25 cellular contexts compared by ENCODE assay signal in the genomic region with DNA sequence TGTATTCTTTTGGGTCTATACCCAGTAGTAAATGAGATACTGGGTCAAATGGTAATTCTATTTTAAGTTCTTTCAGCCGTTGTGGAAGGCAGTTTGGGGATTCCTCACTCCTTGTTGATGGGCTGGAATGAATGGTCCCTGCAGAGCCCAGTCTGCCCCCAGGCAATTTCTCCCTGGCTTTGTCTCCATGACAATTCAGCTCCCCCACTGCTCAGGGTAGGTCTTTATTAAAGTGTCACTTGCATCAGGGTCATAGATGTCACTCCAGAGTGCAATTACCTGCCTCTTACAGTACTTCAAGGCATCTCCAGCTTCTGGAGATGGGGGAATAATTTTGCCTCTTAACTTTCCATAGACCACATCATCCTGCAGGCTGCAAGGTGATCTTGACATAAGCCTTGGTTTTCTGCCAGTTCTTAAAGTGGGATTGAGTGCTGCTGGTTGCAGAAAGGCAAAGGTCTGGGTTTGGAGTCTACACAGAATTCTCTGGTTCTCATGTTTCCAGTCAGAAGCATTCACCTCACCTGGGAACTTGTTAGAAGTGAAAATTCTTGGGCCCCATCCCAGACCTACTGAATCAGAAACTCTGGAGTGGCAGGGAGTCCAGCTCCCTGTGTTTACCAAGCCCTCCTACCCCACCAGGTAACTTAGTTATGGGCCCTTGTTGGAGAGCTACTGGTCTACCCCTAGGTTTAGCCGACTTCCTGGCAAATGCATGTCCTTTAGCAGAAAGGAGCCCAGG.
"Had no signal": no experiment of that assay in that cellular context is flagged by ENCODE, and none has a peak within 500 bp of the region (broad histone marks: within the 10 kb centered on the region; RNA-seq: fewer than 3 reads in every experiment).

No MANE protein-coding gene starts in this region.

- H3K36me3 ChIP-seq: adrenal gland, colonic mucosa, esophagus squamous epithelium, lower lobe of right lung, neutrophil, right lobe of liver, uterus had no signal

- H3K27ac Mint-ChIP-seq: activated naive CD4-positive, alpha-beta T cell treated with anti-CD3 and anti-CD28 coated beads for 36 hours; activated naive CD8-positive, alpha-beta T cell treated with anti-CD3 and anti-CD28 coated beads for 36 hours; immature natural killer cell; natural killer cell had no signal

- H3K4me1 Mint-ChIP-seq: activated naive CD8-positive, alpha-beta T cell treated with anti-CD3 and anti-CD28 coated beads for 36 hours; immature natural killer cell; natural killer cell had no signal

- H3K27me3 Mint-ChIP-seq: activated naive CD8-positive, alpha-beta T cell treated with anti-CD3 and anti-CD28 coated beads for 36 hours had no signal

- H3K4me3 ChIP-seq: adrenal gland, body of pancreas, colonic mucosa, esophagus squamous epithelium, lower lobe of right lung, right lobe of liver, testis, uterus had no signal

- ATAC-seq: body of pancreas; lower lobe of right lung; natural killer cell; right lobe of liver; stimulated activated naive CD8-positive, alpha-beta T cell treated with anti-CD3 and anti-CD28 coated beads, Interleukin-15, Interleukin-2, amounts not matched to agents 100 U/mL and 50 U/mL, for 24 hours had no signal

- H3K4me1 ChIP-seq: adrenal gland, body of pancreas, colonic mucosa, esophagus squamous epithelium, lower lobe of right lung, right lobe of liver, testis, uterus had no signal

- H3K9me3 ChIP-seq: adrenal gland, body of pancreas, colonic mucosa, esophagus squamous epithelium, lower lobe of right lung, neutrophil, right lobe of liver, testis, uterus had no signal

- H3K27me3 ChIP-seq: adrenal gland, body of pancreas, colonic mucosa, esophagus squamous epithelium, neutrophil, right lobe of liver, testis, uterus had no signal

- DNase-seq: activated CD4-positive, alpha-beta T cell treated with anti-CD3 and anti-CD28 coated beads for 4 hours; activated CD4-positive, alpha-beta T cell treated with anti-CD3 and anti-CD28 coated beads, Interleukin-2, amount 50 U/mL, for 4 hours; activated CD8-positive, alpha-beta memory T cell treated with anti-CD3 and anti-CD28 coated beads for 24 hours; activated effector memory CD4-positive, alpha-beta T cell treated with Interleukin-2 at 50 U/mL for 16 hours; activated naive CD4-positive, alpha-beta T cell treated with anti-CD3 and anti-CD28 coated beads for 36 hours; activated naive CD8-positive, alpha-beta T cell treated with anti-CD3 and anti-CD28 coated beads for 36 hours; adrenal gland; aorta; body of pancreas; cerebellar nuclear complex; colonic mucosa; effector CD8-positive, alpha-beta T cell; esophagus squamous epithelium; immature natural killer cell; lower lobe of right lung; mesenchymal stem cell; natural killer cell; right lobe of liver; stimulated activated CD4-positive, alpha-beta T cell treated with anti-CD3 and anti-CD28 coated beads, Interleukin-2, amount 100 ng/mL, for 48 hours; stimulated activated naive CD8-positive, alpha-beta T cell treated with anti-CD3 and anti-CD28 coated beads, Interleukin-15, Interleukin-2, amounts not matched to agents 100 U/mL and 50 U/mL, for 24 hours; testis; trophoblast cell; uterus had no signal

- H3K36me3 Mint-ChIP-seq: activated naive CD8-positive, alpha-beta T cell treated with anti-CD3 and anti-CD28 coated beads for 36 hours; immature natural killer cell; natural killer cell had no signal

- H3K27ac ChIP-seq: adrenal gland, body of pancreas, colonic mucosa, epithelial cell of prostate, esophagus squamous epithelium, lower lobe of right lung, neutrophil, right lobe of liver, testis, uterus had no signal

- H3K4me3 Mint-ChIP-seq: activated naive CD4-positive, alpha-beta T cell treated with anti-CD3 and anti-CD28 coated beads for 36 hours; activated naive CD8-positive, alpha-beta T cell treated with anti-CD3 and anti-CD28 coated beads for 36 hours; immature natural killer cell; natural killer cell had no signal
